Comparison of ENCODE assay signal across 8 cellular contexts in the genomic region with DNA sequence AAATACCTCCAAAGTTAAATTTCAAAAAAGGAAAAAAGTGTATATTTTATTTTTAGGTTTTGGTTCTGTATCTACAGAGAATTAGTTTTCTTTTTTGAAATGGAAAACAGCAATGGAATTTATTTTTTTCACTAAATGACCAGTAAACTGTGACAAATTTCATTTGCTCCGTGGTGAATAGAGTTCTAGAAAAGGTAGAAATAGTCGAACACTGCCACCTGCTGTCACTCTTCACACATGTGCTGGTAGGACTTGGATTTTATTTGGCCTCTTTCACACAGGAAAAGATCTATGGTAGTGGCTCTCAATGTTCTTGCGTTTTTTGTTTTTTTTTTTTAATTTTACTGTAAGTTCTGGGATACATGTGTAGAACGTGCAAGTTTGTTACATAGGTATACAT.
DNase-seq lines count a peak whose midpoint lies in the region; ATAC-seq, FAIRE-seq and TF ChIP-seq lines count a peak whose summit lies in the region.

No MANE protein-coding gene starts in this region.

- no peak overlapping the region for H2BK12ac ChIP-seq in H9 (ENCODE audit: insufficient read length, low read depth, low read length)

- no peak overlapping the region for H2BK120ac ChIP-seq in H9 (ENCODE audit: low read depth, low read length, poor library complexity, severe bottlenecking)

- peaks cover 4 to 8% (median 6%) of the 10 kb centered on the region in 3 experiments; a peak in 4 of 7 replicates for H3K36me3 Mint-ChIP-seq in H9 (ENCODE audit: insufficient read depth in 1 of 3, low read depth in 3 of 3)

- FAIRE-seq in small intestine (lab: Jason Lieb, UNC): no peak

- H3K27ac ChIP-seq in H9 (ENCODE audit: insufficient read length, low read depth, low read length) (no peak overlapping the region), small intestine (ENCODE audit: low read depth in 1 of 2, low read length in 1 of 2) (no peak overlapping the region)

- H3K4ac ChIP-seq in H9 (ENCODE audit: low read depth, low read length): no peak overlapping the region

- no peak overlapping the region for H3K23ac ChIP-seq in H9 (ENCODE audit: insufficient read length, low read depth, low read length)

- no peak overlapping the region for H2BK20ac ChIP-seq in H9 (ENCODE audit: low read depth, low read length, poor library complexity, severe bottlenecking)

- H3K23me2 ChIP-seq in H9 (ENCODE audit: insufficient read length, low read depth, low read length, poor library complexity, severe bottlenecking): no peaks in the 10 kb centered on the region

- H2BK5ac ChIP-seq in H9 (ENCODE audit: insufficient read length, low read length): no peak overlapping the region

- peaks cover 6 to 9% of the 10 kb centered on the region in 2 experiments for H3K9me3 Mint-ChIP-seq in H9

- no peak overlapping the region for H4K91ac ChIP-seq in H9 (ENCODE audit: insufficient read length, low read depth, low read length)

- no peak overlapping the region for H3T11ph ChIP-seq in H9 (ENCODE audit: low read length)

- H3K36me3 ChIP-seq in small intestine (ENCODE audit: control insufficient read depth in 2 of 2, insufficient read depth in 2 of 2, low read length in 2 of 2): no peaks in the 10 kb centered on the region

- no peaks in the 10 kb centered on the region for H3K79me2 ChIP-seq in H9 (ENCODE audit: insufficient read depth, low read length)

- no peak overlapping the region for H3K4me3 ChIP-seq in small intestine (ENCODE audit: low read depth in 1 of 2, low read length in 2 of 2)

- no peak overlapping the region for H3K27ac Mint-ChIP-seq in H9

- H3K27me3 ChIP-seq in H9 (ENCODE audit: insufficient read depth, low read length) (no peaks in the 10 kb centered on the region), small intestine (ENCODE audit: control insufficient read depth in 2 of 2, insufficient read depth in 2 of 2, low read length in 2 of 2) (no peaks in the 10 kb centered on the region)

- no peak overlapping the region for H4K8ac ChIP-seq in H9 (replicated peaks; ENCODE audit: insufficient read length, low read depth, low read length)

- H3K4me1 ChIP-seq in H9 (ENCODE audit: insufficient read depth, low read length) (peaks cover 3% of the 10 kb centered on the region; the same call in 1 of the 2 replicates), small intestine (ENCODE audit: control insufficient read depth in 2 of 2, insufficient read depth in 1 of 2, low read depth in 1 of 2, low read length in 1 of 2) (no peaks in the 10 kb centered on the region)

- H4K20me1 ChIP-seq in H9 (ENCODE audit: control insufficient read depth, insufficient read depth, insufficient read length): no peaks in the 10 kb centered on the region

- DNase-seq in NCI-H345 (lab: John Stamatoyannopoulos, UW) (peak; percentile 4), NCI-H345 treated with DMSO at 0.1 percent for 48 hours (lab: John Stamatoyannopoulos, UW; ENCODE audit: unreplicated experiment) (no peak), H9 (no peak), NCI-H146 (lab: John Stamatoyannopoulos, UW) (peak; percentile 72), left cardiac atrium (peak; percentile 37), small intestine (peak; percentile 34)
- DNase-seq in activated CD4-positive, alpha-beta T cell treated with anti-CD3 and anti-CD28 coated beads, Interleukin-2, amount 50 U/mL, for 1 hour: peak; percentile 9
- no peak for DNase-seq in activated CD4-positive, CD25-positive, alpha-beta regulatory T cell treated with anti-CD3 and anti-CD28 coated beads, Interleukin-2, amount 50 U/mL, for 72 hours

- intact Hi-C loops in left cardiac atrium (cut with DNase I): loop anchor here (5.0 to 10.0 kb wide), 4 partner anchors 589 to 1019 kb away; a partner anchor contains a TSS

- no CpG with 5 or more reads among the region's 4 CpGs for WGBS in H9 (ENCODE audit: extremely low coverage, insufficient read length, low lambda C conversion rate)
- 6 to 9% (median 7%) methylated on average over 4 of the region's 4 CpGs for WGBS in small intestine, 3 donors

- no peak overlapping the region for H3K4me2 ChIP-seq in H9 (ENCODE audit: insufficient read depth, insufficient read length, low read length)

- no peaks in the 10 kb centered on the region for H3K27me3 Mint-ChIP-seq in H9 (ENCODE audit: low read depth)

- H2BK15ac ChIP-seq in H9 (ENCODE audit: low read depth, low read length): no peak overlapping the region

- H2AK5ac ChIP-seq in H9 (ENCODE audit: insufficient read length, low read length): no peak overlapping the region

- H3K18ac ChIP-seq in H9 (ENCODE audit: insufficient read length, low read depth, low read length): no peak overlapping the region

- no peaks in the 10 kb centered on the region for H3K79me1 ChIP-seq in H9 (ENCODE audit: insufficient read depth, low read depth, low read length, poor library complexity, severe bottlenecking)

- H3K9me3 ChIP-seq in H9 (ENCODE audit: control insufficient read depth, low read depth, low read length) (no peaks in the 10 kb centered on the region), small intestine (ENCODE audit: control insufficient read depth, low read depth) (no peaks in the 10 kb centered on the region)

- peak; percentile 78 for TF ChIP-seq CTCF in H9 (conservative IDR thresholded peaks at IDR 0.05)

- no peak overlapping the region for H3K56ac ChIP-seq in H9 (ENCODE audit: insufficient read length, low read depth, low read length)

- H4K5ac ChIP-seq in H9 (ENCODE audit: insufficient read length, low read depth, low read length): no peak overlapping the region

- no peak overlapping the region for H3K9ac ChIP-seq in H9 (ENCODE audit: extremely low read depth, insufficient read length, low read length)

- H2AFZ ChIP-seq in H9 (ENCODE audit: low read length): no peak overlapping the region

- peak; percentile 48 to 59 for ATAC-seq in left cardiac atrium

- H3K4me1 Mint-ChIP-seq in H9: peaks cover 18 to 20% of the 10 kb centered on the region in 2 experiments

- no peak overlapping the region for H3K14ac ChIP-seq in H9 (ENCODE audit: insufficient read depth, low read length)

- H3K4me3 Mint-ChIP-seq in H9: no peak overlapping the region

Comparison
In these comparisons a context has a peak if more than half of its experiments do, and no peak if none do; other contexts are left out.
1. DNase-seq: peak in NCI-H345 (single experiment), NCI-H146 (single experiment), activated CD4-positive, alpha-beta T cell treated with anti-CD3 and anti-CD28 coated beads, Interleukin-2, amount 50 U/mL, for 1 hour (single experiment), left cardiac atrium (single experiment) and small intestine (single experiment); none in NCI-H345 treated with DMSO at 0.1 percent for 48 hours (single experiment), H9 (single experiment) and activated CD4-positive, CD25-positive, alpha-beta regulatory T cell treated with anti-CD3 and anti-CD28 coated beads, Interleukin-2, amount 50 U/mL, for 72 hours (single experiment).